In the genomic region with DNA sequence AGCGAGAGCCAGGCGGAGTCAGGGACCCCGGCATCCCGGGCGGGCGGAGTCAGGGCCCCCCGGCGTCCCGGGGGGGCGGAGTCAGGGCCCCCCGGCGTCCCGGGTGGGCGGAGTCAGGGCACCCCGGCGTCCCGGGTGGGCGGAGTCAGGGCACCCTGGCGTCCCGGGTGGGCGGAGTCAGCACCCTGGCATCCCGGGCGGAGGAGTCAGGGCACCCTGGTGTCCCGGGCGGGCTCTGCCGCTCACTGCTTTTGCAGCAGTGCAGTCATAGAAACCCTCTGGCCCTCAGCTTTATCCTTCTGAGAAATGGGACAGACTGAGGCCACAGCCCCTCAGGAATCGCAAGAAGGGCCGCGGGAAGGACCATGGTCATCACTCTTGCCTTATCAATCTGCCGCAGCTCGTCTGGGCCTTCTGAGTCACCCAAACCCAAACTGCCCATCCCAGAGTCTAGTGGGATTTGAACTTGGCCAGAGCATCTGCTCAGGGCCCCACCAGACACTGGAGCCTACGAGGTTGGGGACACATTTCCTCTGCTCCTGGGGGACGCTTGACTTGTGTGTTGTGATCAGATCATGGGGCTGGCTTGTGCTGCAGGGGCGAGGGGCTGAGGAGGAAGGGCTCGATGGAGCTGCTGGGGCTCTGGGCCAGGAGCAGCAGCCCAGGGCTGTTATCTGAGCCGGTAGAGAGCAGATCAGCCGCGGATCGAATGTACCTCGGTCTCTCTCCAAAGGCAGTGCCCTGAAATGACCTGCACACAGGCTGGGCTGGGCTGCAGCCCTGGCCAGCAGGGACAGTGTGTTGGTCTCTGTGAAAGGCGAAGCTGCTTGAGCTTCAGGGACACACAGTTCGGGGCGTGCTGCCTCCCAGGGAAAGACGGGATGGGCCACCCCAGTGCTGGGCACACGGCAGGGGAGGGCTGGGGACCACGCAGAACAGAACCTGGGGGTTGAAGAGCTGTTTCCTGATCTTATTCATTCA, we compare ENCODE assay signal across 22 cellular contexts.
DNase-seq lines count a peak whose midpoint lies in the region; ATAC-seq and TF ChIP-seq lines count a peak whose summit lies in the region.
"Had no signal": no experiment of that assay in that cellular context is flagged by ENCODE, and none has a peak within 500 bp of the region (broad histone marks: within the 10 kb centered on the region; RNA-seq: fewer than 3 reads in every experiment).

No MANE protein-coding gene starts in this region.

- peaks cover 6% of the 10 kb centered on the region for H3K4me1 Mint-ChIP-seq in neural crest cell
- H3K4me1 Mint-ChIP-seq: CD8-positive, alpha-beta memory T cell had no signal

- H3K4me2 ChIP-seq in DND-41 (ENCODE audit: insufficient read depth, low read length) (no peak overlapping the region), MM.1S (ENCODE audit: low read depth, low read length) (no peak overlapping the region)
- H3K4me2 ChIP-seq: hepatocyte had no signal

- H3K27me3 ChIP-seq in DND-41 (ENCODE audit: insufficient read depth, low read length, poor library complexity) = no peaks in the 10 kb centered on the region
- peaks cover 0 to 48% (median 21%) of the 10 kb centered on the region in 7 donors for H3K27me3 ChIP-seq in heart right ventricle
- H3K27me3 ChIP-seq in MM.1S (replicated peaks; ENCODE audit: insufficient read depth, low read length) = no peaks in the 10 kb centered on the region
- H3K27me3 ChIP-seq: brain microvascular endothelial cell, hepatocyte had no signal

- TF ChIP-seq CTCF in DND-41 (IDR thresholded peaks at IDR 0.05; ENCODE audit: borderline replicate concordance, extremely low read depth, low read length, poor library complexity, severe bottlenecking) = no peak
- no peak for TF ChIP-seq CTCF in heart right ventricle (IDR thresholded peaks at IDR 0.05)
- no peak for TF ChIP-seq CTCF in neural crest cell (conservative IDR thresholded peaks at IDR 0.05)
- no peak for TF ChIP-seq CTCF in MM.1S (IDR thresholded peaks at IDR 0.05; ENCODE audit: low read length)

- no peaks in the 10 kb centered on the region for H3K27me3 Mint-ChIP-seq in neural crest cell (ENCODE audit: low read depth)

- no peaks in the 10 kb centered on the region for H3K36me3 ChIP-seq in DND-41 (ENCODE audit: insufficient read depth, low read length)
- no peaks in the 10 kb centered on the region for H3K36me3 ChIP-seq in heart right ventricle
- no peaks in the 10 kb centered on the region for H3K36me3 ChIP-seq in MM.1S (replicated peaks; ENCODE audit: insufficient read depth, low read length)
- H3K36me3 ChIP-seq: brain microvascular endothelial cell, HAP-1, thoracic aorta had no signal

- H3F3A ChIP-seq in MM.1S (ENCODE audit: insufficient read depth, low read length) = no peaks in the 10 kb centered on the region

- H3K9me3 Mint-ChIP-seq in neural crest cell = no peaks in the 10 kb centered on the region
- H3K9me3 Mint-ChIP-seq: activated naive CD4-positive, alpha-beta T cell treated with anti-CD3 and anti-CD28 coated beads, Interleukin-2, amount 50 U/mL, for 72 hours; CD8-positive, alpha-beta memory T cell had no signal

- DNase-seq in DND-41 (peak; percentile 2), NCI-H2171 treated with DMSO at 0.1 percent for 48 hours (lab: John Stamatoyannopoulos, UW) (peak; percentile 39), heart right ventricle (no peak), neural crest cell (ENCODE audit: low read depth, low spot score) (no peak), MM.1S (no peak), CD1c-positive myeloid dendritic cell (ENCODE audit: extremely low spot score) (no peak)
- DNase-seq in activated T-cell treated with anti-CD3 and anti-CD28 coated beads, Interleukin-2, amount 50 U/mL, for 48 hours = no peak
- DNase-seq in stimulated activated CD4-positive, alpha-beta T cell treated with anti-CD3 and anti-CD28 coated beads, Interleukin-15, amount 100 ng/mL, for 24 hours = no peak
- DNase-seq: activated CD4-positive, alpha-beta T cell treated with anti-CD3 and anti-CD28 coated beads for 48 hours; brain microvascular endothelial cell; CD8-positive, alpha-beta memory T cell; effector CD4-positive, alpha-beta T cell; Kasumi-1; NCI-H1436; NCI-H526; PC-3 had no signal

- H4K20me1 ChIP-seq in DND-41 (ENCODE audit: insufficient read depth, low read length) (no peaks in the 10 kb centered on the region), MM.1S (ENCODE audit: insufficient read depth, low read length) (no peaks in the 10 kb centered on the region)

- ATAC-seq in DND-41 (ENCODE audit: insufficient read depth, low read depth) = no peak
- peak in 7 of 8 donors; percentile 21 to 81 (median 68) for ATAC-seq in heart right ventricle
- ATAC-seq: activated naive CD4-positive, alpha-beta T cell treated with anti-CD3 and anti-CD28 coated beads, Interleukin-2, amount 50 U/mL, for 72 hours; PC-3 had no signal

- no peaks in the 10 kb centered on the region for H3K9me2 ChIP-seq in MM.1S (replicated peaks; ENCODE audit: insufficient read depth, low read length)

- H3K79me2 ChIP-seq in DND-41 (ENCODE audit: insufficient read depth, low read length) = no peaks in the 10 kb centered on the region
- no peaks in the 10 kb centered on the region for H3K79me2 ChIP-seq in MM.1S (ENCODE audit: low read length)
- H3K79me2 ChIP-seq: hepatocyte had no signal

- no peak overlapping the region for H3K4me3 Mint-ChIP-seq in neural crest cell
- H3K4me3 Mint-ChIP-seq: CD8-positive, alpha-beta memory T cell had no signal

- H3K4me1 ChIP-seq in DND-41 (ENCODE audit: insufficient read depth, low read length) (peaks cover 11% of the 10 kb centered on the region), heart right ventricle (peaks cover 0 to 8% (median 3%) of the 10 kb centered on the region in 9 donors), MM.1S (ENCODE audit: low read length) (no peaks in the 10 kb centered on the region)

- H3K36me3 Mint-ChIP-seq in neural crest cell (ENCODE audit: low read depth) = no peaks in the 10 kb centered on the region
- H3K36me3 Mint-ChIP-seq: activated naive CD4-positive, alpha-beta T cell treated with anti-CD3 and anti-CD28 coated beads, Interleukin-2, amount 50 U/mL, for 72 hours; CD8-positive, alpha-beta memory T cell had no signal

- H2AFZ ChIP-seq in DND-41 (ENCODE audit: low read depth, low read length) = no peak overlapping the region
- H2AFZ ChIP-seq in MM.1S (ENCODE audit: low read length) = no peak overlapping the region
- H2AFZ ChIP-seq: hepatocyte had no signal

- H3K27ac ChIP-seq in DND-41 (ENCODE audit: low read length) (no peak overlapping the region), heart right ventricle (no peak overlapping the region), MM.1S (ENCODE audit: low read length) (no peak overlapping the region)
- H3K27ac ChIP-seq: brain microvascular endothelial cell, hepatocyte, SK-N-MC, thoracic aorta had no signal

- H3K9ac ChIP-seq in DND-41 (ENCODE audit: low read depth, low read length) = no peak overlapping the region
- H3K9ac ChIP-seq in MM.1S (ENCODE audit: low read length) = no peak overlapping the region

- intact Hi-C loops in heart right ventricle (cut with DNase I) = no loop called here

- H3K4me3 ChIP-seq in DND-41 (ENCODE audit: low read depth in 1 of 2, low read length in 2 of 2) = no peak overlapping the region
- H3K4me3 ChIP-seq in heart right ventricle = no peak overlapping the region
- no peak overlapping the region for H3K4me3 ChIP-seq in MM.1S (ENCODE audit: low read length)
- H3K4me3 ChIP-seq: HAP-1, hepatocyte, SK-N-MC, skin epidermis, thoracic aorta had no signal

- peak overlapping the region; percentile 62 for H3K27ac Mint-ChIP-seq in neural crest cell (ENCODE audit: unreplicated experiment)
- H3K27ac Mint-ChIP-seq: activated naive CD4-positive, alpha-beta T cell treated with anti-CD3 and anti-CD28 coated beads, Interleukin-2, amount 50 U/mL, for 72 hours; CD8-positive, alpha-beta memory T cell had no signal

- H3K9me3 ChIP-seq in DND-41 (ENCODE audit: insufficient read depth, low read length, severe bottlenecking) (no peaks in the 10 kb centered on the region), heart right ventricle (no peaks in the 10 kb centered on the region), MM.1S (replicated peaks; ENCODE audit: insufficient read depth, low read length) (no peaks in the 10 kb centered on the region)
- H3K9me3 ChIP-seq: HAP-1, thoracic aorta had no signal

- WGBS in heart right ventricle, 2 donors = 68 to 74% methylated on average over 46 of the region's 46 CpGs

Comparison
In these comparisons a context has a peak if more than half of its experiments do, and no peak if none do; other contexts are left out.
1. DNase-seq: peak in DND-41 (single experiment) and NCI-H2171 treated with DMSO at 0.1 percent for 48 hours (single experiment); none in heart right ventricle (0 of 2), neural crest cell (single experiment), activated T-cell treated with anti-CD3 and anti-CD28 coated beads, Interleukin-2, amount 50 U/mL, for 48 hours (0 of 2), MM.1S (single experiment), stimulated activated CD4-positive, alpha-beta T cell treated with anti-CD3 and anti-CD28 coated beads, Interleukin-15, amount 100 ng/mL, for 24 hours (single experiment) and CD1c-positive myeloid dendritic cell (single experiment).